ENCODE assay signal across 11 cellular contexts in genomic region chr1:95641386-95641785, GRCh38.
A peak's percentile ranks its signal among the peaks of the same experiment; 100 is the strongest.
DNase-seq lines count a peak whose midpoint lies in the region; ATAC-seq and TF ChIP-seq lines count a peak whose summit lies in the region.
"Had no signal": no experiment of that assay in that cellular context is flagged by ENCODE, and none has a peak within 500 bp of the region (broad histone marks: within the 10 kb centered on the region; RNA-seq: fewer than 3 reads in every experiment).

No MANE protein-coding gene starts in this region.

- H3K4me1 Mint-ChIP-seq in progenitor cell of endocrine pancreas (ENCODE audit: low read depth), result peaks cover 23% of the 10 kb centered on the region
- H3K4me1 Mint-ChIP-seq: CD14-positive monocyte, H9 had no signal

- TF ChIP-seq CTCF in hepatocyte (IDR thresholded peaks at IDR 0.05; ENCODE audit: poor library complexity) (no peak), right lobe of liver (IDR thresholded peaks at IDR 0.05) (no peak), progenitor cell of endocrine pancreas (IDR thresholded peaks at IDR 0.05; ENCODE audit: unreplicated experiment) (no peak)

- H3K27ac ChIP-seq in hepatocyte (no peak overlapping the region), right lobe of liver (peak overlapping the region in 1 of 3 donors; percentile 33)

- H3K4me3 ChIP-seq in hepatocyte (no peak overlapping the region), right lobe of liver (no peak overlapping the region)

- no peak overlapping the region for H3K4me2 ChIP-seq in hepatocyte

- 33% methylated on average over 2 of the region's 2 CpGs for WGBS in hepatocyte (ENCODE audit: low lambda C conversion rate, missing lambda C conversion rate)
- 23% methylated on average over 2 of the region's 2 CpGs for WGBS in right lobe of liver (ENCODE audit: insufficient coverage, low coverage, low lambda C conversion rate, missing lambda C conversion rate)

- H3K27me3 ChIP-seq in hepatocyte (no peaks in the 10 kb centered on the region), right lobe of liver (no peaks in the 10 kb centered on the region)

- peak overlapping the region; percentile 65 for H3K27ac Mint-ChIP-seq in progenitor cell of endocrine pancreas
- H3K27ac Mint-ChIP-seq: CD14-positive monocyte; CD8-positive, alpha-beta T cell had no signal

- peaks cover 8% of the 10 kb centered on the region for H3K36me3 Mint-ChIP-seq in progenitor cell of endocrine pancreas (ENCODE audit: insufficient read depth)
- H3K36me3 Mint-ChIP-seq: CD14-positive monocyte; CD8-positive, alpha-beta T cell had no signal

- no peaks in the 10 kb centered on the region for H3K9me3 ChIP-seq in hepatocyte (ENCODE audit: low read depth)
- H3K9me3 ChIP-seq in right lobe of liver, result no peaks in the 10 kb centered on the region

- peaks cover 5% of the 10 kb centered on the region for H3K4me1 ChIP-seq in hepatocyte (ENCODE audit: insufficient read depth)
- H3K4me1 ChIP-seq in right lobe of liver, result peaks cover 0 to 19% (median 0%) of the 10 kb centered on the region in 4 donors

- intact Hi-C loops in right lobe of liver (cut with DNase I), result no loop called here

- peak; percentile 78 to 89 (median 87) for ATAC-seq in right lobe of liver
- no peak for ATAC-seq in HG03175 (IDR thresholded peaks at IDR 0.05; ENCODE audit: unreplicated experiment)
- ATAC-seq in GM19023 (IDR thresholded peaks at IDR 0.05; ENCODE audit: unreplicated experiment), result no peak
- ATAC-seq: CD8-positive, alpha-beta T cell had no signal

- H3K27me3 Mint-ChIP-seq in progenitor cell of endocrine pancreas, result no peaks in the 10 kb centered on the region

- H4K20me1 ChIP-seq in hepatocyte (ENCODE audit: insufficient read depth, poor library complexity, severe bottlenecking), result no peaks in the 10 kb centered on the region

- H3K79me2 ChIP-seq in hepatocyte, result no peaks in the 10 kb centered on the region

- H3K9me2 ChIP-seq in hepatocyte (replicated peaks; ENCODE audit: insufficient read depth), result no peaks in the 10 kb centered on the region

- peaks cover 14% of the 10 kb centered on the region for H3K9me3 Mint-ChIP-seq in progenitor cell of endocrine pancreas (ENCODE audit: low read depth)
- H3K9me3 Mint-ChIP-seq: H9 had no signal

- no peaks in the 10 kb centered on the region for H3K36me3 ChIP-seq in hepatocyte (replicated peaks; ENCODE audit: insufficient read depth, low read depth)
- H3K36me3 ChIP-seq in right lobe of liver, result no peaks in the 10 kb centered on the region

- TF ChIP-seq POLR2A in right lobe of liver (IDR thresholded peaks at IDR 0.05), result no peak

- DNase-seq in DMS53 treated with DMSO at 0.1 percent for 48 hours (lab: John Stamatoyannopoulos, UW; ENCODE audit: unreplicated experiment) (peak; percentile 56), hepatocyte (ENCODE audit: low spot score) (peak; percentile 32), right lobe of liver (no peak), progenitor cell of endocrine pancreas (ENCODE audit: low spot score, unreplicated experiment) (no peak), inferior parietal cortex (ENCODE audit: extremely low spot score) (no peak)
- DNase-seq: CD8-positive, alpha-beta T cell; GOT3; H9 had no signal

- no peak overlapping the region for H2AFZ ChIP-seq in hepatocyte

- H3K4me3 Mint-ChIP-seq in progenitor cell of endocrine pancreas (ENCODE audit: low read depth), result no peak overlapping the region
- H3K4me3 Mint-ChIP-seq: CD14-positive monocyte; CD8-positive, alpha-beta T cell; H9 had no signal

Comparison
In these comparisons a context has a peak if more than half of its experiments do, and no peak if none do; other contexts are left out.
1. DNase-seq: peak in DMS53 treated with DMSO at 0.1 percent for 48 hours (single experiment) and hepatocyte (single experiment); none in right lobe of liver (0 of 3), progenitor cell of endocrine pancreas (single experiment) and inferior parietal cortex (single experiment).
2. ATAC-seq: peak in right lobe of liver (4 of 4); none in HG03175 (single experiment) and GM19023 (single experiment).